31 cellular contexts compared by ENCODE assay signal in genomic region chr4:145670422-145670821, GRCh38. TPM values are rescaled to one million over a fixed set of nuclear protein-coding genes. Genes with fewer than 3 reads are reported as not detected.
DNase-seq lines count a peak whose midpoint lies in the region; ATAC-seq and TF ChIP-seq lines count a peak whose summit lies in the region.
"Had no signal": no experiment of that assay in that cellular context is flagged by ENCODE, and none has a peak within 500 bp of the region (broad histone marks: within the 10 kb centered on the region; RNA-seq: fewer than 3 reads in every experiment).

No MANE protein-coding gene starts in this region.

- H3K36me3 ChIP-seq in Loucy (ENCODE audit: insufficient read depth, low read length) (no peaks in the 10 kb centered on the region), prostate gland (no peaks in the 10 kb centered on the region), colonic mucosa (no peaks in the 10 kb centered on the region)
- H3K36me3 ChIP-seq: SJCRH30 had no signal

- no peaks in the 10 kb centered on the region for H3K79me2 ChIP-seq in Loucy (ENCODE audit: insufficient read depth, low read length)

- H3K4me3 ChIP-seq in Loucy (ENCODE audit: low read length, poor library complexity, severe bottlenecking) (no peak overlapping the region), prostate gland (no peak overlapping the region), colonic mucosa (no peak overlapping the region)
- H3K4me3 ChIP-seq: A549, K562, SJCRH30 had no signal

- H3K4me1 ChIP-seq in Loucy (ENCODE audit: insufficient read depth, low read length, poor library complexity, severe bottlenecking), result peaks cover 9% of the 10 kb centered on the region
- no peaks in the 10 kb centered on the region for H3K4me1 ChIP-seq in prostate gland (replicated peaks)
- H3K4me1 ChIP-seq in colonic mucosa, result no peaks in the 10 kb centered on the region
- H3K4me1 ChIP-seq: A549, SJCRH30 had no signal

- no peak overlapping the region for H3K4me2 ChIP-seq in Loucy (ENCODE audit: low read depth, low read length, poor library complexity, severe bottlenecking)
- H3K4me2 ChIP-seq: A549 had no signal

- TF ChIP-seq POLR2A in prostate gland (IDR thresholded peaks at IDR 0.05), result no peak

- intact Hi-C loops in prostate gland (cut with DNase I), result no loop called here
- intact Hi-C loops in colonic mucosa (cut with DNase I), result no loop called here

- no peaks in the 10 kb centered on the region for H4K20me1 ChIP-seq in Loucy (ENCODE audit: insufficient read depth, low read length, poor library complexity, severe bottlenecking)

- H3K9ac ChIP-seq in Loucy (ENCODE audit: low read depth, low read length, poor library complexity, severe bottlenecking) (no peak overlapping the region), colonic mucosa (ENCODE audit: low read depth in 2 of 2, low read length in 2 of 2) (no peak overlapping the region)

- no peaks in the 10 kb centered on the region for H3F3A ChIP-seq in Loucy (ENCODE audit: low read depth)

- H3K9me3 ChIP-seq in Loucy (ENCODE audit: insufficient read depth, low read depth, low read length) (no peaks in the 10 kb centered on the region), prostate gland (no peaks in the 10 kb centered on the region), colonic mucosa (no peaks in the 10 kb centered on the region)
- H3K9me3 ChIP-seq: A549, SJCRH30 had no signal

- no peaks in the 10 kb centered on the region for H3K27me3 ChIP-seq in Loucy (ENCODE audit: insufficient read depth, low read length, poor library complexity, severe bottlenecking)
- H3K27me3 ChIP-seq in prostate gland (replicated peaks; ENCODE audit: insufficient read depth), result no peaks in the 10 kb centered on the region
- H3K27me3 ChIP-seq in colonic mucosa, result no peaks in the 10 kb centered on the region
- H3K27me3 ChIP-seq: SJCRH30 had no signal

- ATAC-seq in GM19043 (IDR thresholded peaks at IDR 0.05; ENCODE audit: low read depth, unreplicated experiment), result peak; percentile 64
- ATAC-seq in HG02981 (IDR thresholded peaks at IDR 0.05; ENCODE audit: unreplicated experiment), result peak; percentile 69
- no peak for ATAC-seq in HG02852 (IDR thresholded peaks at IDR 0.05; ENCODE audit: unreplicated experiment)
- ATAC-seq: A549, HCT116, K562, PC-3, Right ventricle myocardium inferior, SK-N-SH treated with all-trans-retinoic acid at 6 μM for 48 hours, T-helper 17 cell had no signal

- peak overlapping the region; percentile 40; the same call in 1 of the 2 replicates for H2AFZ ChIP-seq in Loucy (ENCODE audit: low read length)

- DNase-seq in prostate gland (ENCODE audit: low spot score) (no peak), colonic mucosa (no peak)
- no peak for DNase-seq in stimulated activated CD4-positive, alpha-beta T cell treated with anti-CD3 and anti-CD28 coated beads, Interleukin-4, amount 100 ng/mL, for 4 hours
- DNase-seq: AML-193; C1 segment of cervical spinal cord; CD4-positive, alpha-beta memory T cell; COR-L47; Kasumi-1; MV-4-11; NCI-H1105; NCI-H1436 treated with DMSO at 0.1 percent for 48 hours; NCI-H187 treated with DMSO at 0.1 percent for 48 hours; NCI-H2171 treated with DMSO at 0.1 percent for 48 hours; NCI-H345; NCI-H524; NCI-H774; NK-92 treated with Interleukin-12 subunit alpha and Interleukin-12 subunit beta, amount 100 ng/mL, for 24 hours; PC-3; SJCRH30; T-helper 17 cell had no signal

- no peaks in the 10 kb centered on the region for H3K9me2 ChIP-seq in Loucy (replicated peaks; ENCODE audit: low read depth, low read length)

- H3K27ac ChIP-seq in prostate gland (no peak overlapping the region), colonic mucosa (no peak overlapping the region)
- H3K27ac ChIP-seq: A549, SJCRH30 had no signal

- no peak for TF ChIP-seq CTCF in Loucy (conservative IDR thresholded peaks at IDR 0.05; ENCODE audit: low read length)
- no peak for TF ChIP-seq CTCF in prostate gland (IDR thresholded peaks at IDR 0.05)
- no peak for TF ChIP-seq CTCF in colonic mucosa (IDR thresholded peaks at IDR 0.05)

RNA-seq across cellular contexts. Expression of gene C4orf51, which starts 9.5 kb away (rescaled TPM):
- not detected for total RNA-seq in prostate gland
- total RNA-seq in colonic mucosa, result not detected
- total RNA-seq: CD4-positive, alpha-beta memory T cell; H4; K562; MCF 10A; PC-3; Right ventricle myocardium inferior; SJCRH30; T-helper 17 cell had no signal

RNA-seq across cellular contexts. Expression of gene MMAA, which starts 51.2 kb away (rescaled TPM):
- total RNA-seq in prostate gland (1 to 10 TPM; 3.6 TPM), colonic mucosa (10 to 100 TPM; 18.1 to 20.3 TPM)

Comparison
In these comparisons a context has a peak if more than half of its experiments do, and no peak if none do; other contexts are left out.
1. RNA of gene MMAA, which starts 51.2 kb away (total RNA-seq): 18.1 to 20.3 TPM in colonic mucosa; 3.6 TPM in prostate gland; every median in the first group is over 4 times any median in the second.